ENCODE assay signal across 1 cellular context in genomic region chr21:21232320-21232719, GRCh38.
TF ChIP-seq lines count a peak whose summit lies in the region.

No MANE protein-coding gene starts in this region.

TF ChIP-seq in GM23338, 12 proteins besides CTCF, POLR2A, EP300 and RAD21 (continued from another document):
- TF ChIP-seq ZNF462 (CRISPR knock-in tag; IDR thresholded peaks at IDR 0.05) (no peak), REST (IDR thresholded peaks at IDR 0.05; ENCODE audit: unreplicated experiment) (no peak)
TF ChIP-seq in GM23338: peak in this region for 0.
